ENCODE assay signal across 26 cellular contexts in genomic region chr3:140351466-140351865, GRCh38.
"Had no signal": no experiment of that assay in that cellular context is flagged by ENCODE, and none has a peak within 500 bp of the region (broad histone marks: within the 10 kb centered on the region; RNA-seq: fewer than 3 reads in every experiment).

No MANE protein-coding gene starts in this region.

- H3K4me1 Mint-ChIP-seq: IgD-negative memory B cell had no signal

- H3K9me3 ChIP-seq: SJSA1 had no signal

- H3K36me3 Mint-ChIP-seq: IgD-negative memory B cell had no signal

- H3K36me3 ChIP-seq: SJSA1 had no signal

- H3K27ac Mint-ChIP-seq: IgD-negative memory B cell had no signal

- DNase-seq: Kasumi-1, MM.1S, NCI-H1092 treated with DMSO at 0.1 percent for 48 hours, NCI-H1436, NCI-H187, NCI-H2029, NCI-H2081 treated with DMSO at 0.1 percent for 48 hours, NCI-H2171, NCI-H226, NCI-H446, NCI-H510A, NCI-H524 treated with DMSO at 0.1 percent for 48 hours, NCI-H69, NCI-H774, Right ventricle myocardium superior, RPMI8226, SIG-M5, SW 1271 had no signal

- H3K4me2 ChIP-seq: KMS-11 had no signal

- ATAC-seq: K562 had no signal

- H3K4me3 Mint-ChIP-seq: IgD-negative memory B cell had no signal

- H3K9ac ChIP-seq: KMS-11 had no signal

- H3K27me3 ChIP-seq: SJSA1 had no signal

- H3K4me1 ChIP-seq: SJSA1 had no signal

- FAIRE-seq: HTR-8/SVneo, K562, RCC 7860 had no signal

- H3K4me3 ChIP-seq: K562, SJSA1, SK-N-MC had no signal

- H3K27ac ChIP-seq: HL-60, KMS-11, SJSA1, SK-N-MC had no signal
